27 cellular contexts compared by ENCODE assay signal in the genomic region with DNA sequence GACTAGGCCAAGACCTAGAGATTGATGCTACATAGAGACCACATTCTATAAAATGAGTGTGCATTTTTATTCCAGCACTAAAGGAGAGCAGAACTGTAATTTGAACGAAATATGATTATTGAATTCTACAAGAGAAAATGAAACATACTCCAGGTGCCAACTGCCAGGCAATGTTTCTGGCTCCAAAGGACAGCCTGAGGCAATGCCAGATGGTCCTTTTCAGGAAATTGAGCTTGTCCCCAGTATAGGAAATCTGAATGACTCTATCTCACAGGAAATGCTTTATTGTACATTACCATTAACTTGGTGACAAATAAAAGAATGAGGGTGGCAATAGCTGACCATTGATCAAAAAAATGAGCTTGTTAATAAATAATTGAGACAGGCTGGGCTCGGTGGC.
"Had no signal": no experiment of that assay in that cellular context is flagged by ENCODE, and none has a peak within 500 bp of the region (broad histone marks: within the 10 kb centered on the region; RNA-seq: fewer than 3 reads in every experiment).

No MANE protein-coding gene starts in this region.

- H3K36me3 Mint-ChIP-seq: activated naive CD8-positive, alpha-beta T cell treated with anti-CD3 and anti-CD28 coated beads for 36 hours; mesothelial cell of epicardium had no signal

- H3K4me3 Mint-ChIP-seq: activated naive CD4-positive, alpha-beta T cell treated with anti-CD3 and anti-CD28 coated beads for 36 hours; activated naive CD8-positive, alpha-beta T cell treated with anti-CD3 and anti-CD28 coated beads for 36 hours; effector memory CD8-positive, alpha-beta T cell; mesothelial cell of epicardium; naive thymus-derived CD4-positive, alpha-beta T cell had no signal

- H3K4me3 ChIP-seq: adrenal gland, body of pancreas, cardiac muscle cell, gastroesophageal sphincter, hepatocyte, ovary, right lobe of liver, thoracic aorta had no signal

- H3K27ac ChIP-seq: adrenal gland, body of pancreas, cardiac muscle cell, gastroesophageal sphincter, hepatocyte, ovary, right lobe of liver, thoracic aorta, WERI-Rb-1 had no signal

- ATAC-seq: activated CD4-positive, CD25-positive, alpha-beta regulatory T cell treated with anti-CD3 and anti-CD28 coated beads, Interleukin-2, amount 50 U/mL, for 24 hours; body of pancreas; effector memory CD8-positive, alpha-beta T cell; gastroesophageal sphincter; naive thymus-derived CD4-positive, alpha-beta T cell; right lobe of liver; stimulated activated naive CD8-positive, alpha-beta T cell treated with anti-CD3 and anti-CD28 coated beads, Interleukin-15, Interleukin-2, amounts not matched to agents 100 U/mL and 50 U/mL, for 24 hours had no signal

- H3K4me1 ChIP-seq: adrenal gland, body of pancreas, gastroesophageal sphincter, right lobe of liver had no signal

- H3K27me3 Mint-ChIP-seq: activated naive CD8-positive, alpha-beta T cell treated with anti-CD3 and anti-CD28 coated beads for 36 hours; effector memory CD8-positive, alpha-beta T cell; naive thymus-derived CD4-positive, alpha-beta T cell; progenitor cell of endocrine pancreas had no signal

- DNase-seq: activated CD4-positive, alpha-beta T cell treated with anti-CD3 and anti-CD28 coated beads for 48 hours; activated CD4-positive, alpha-beta T cell treated with anti-CD3 and anti-CD28 coated beads, Interleukin-2, amount 50 U/mL, for 48 hours; activated CD8-positive, alpha-beta memory T cell treated with anti-CD3 and anti-CD28 coated beads for 24 hours; activated effector memory CD4-positive, alpha-beta T cell treated with anti-CD3 and anti-CD28 coated beads, Interleukin-2, amount 50 U/mL, for 16 hours; activated naive CD4-positive, alpha-beta T cell treated with anti-CD3 and anti-CD28 coated beads for 36 hours; activated naive CD8-positive, alpha-beta T cell treated with anti-CD3 and anti-CD28 coated beads for 36 hours; adrenal gland; aorta; body of pancreas; cortex of kidney; effector memory CD8-positive, alpha-beta T cell; erythroblast; kidney; naive thymus-derived CD4-positive, alpha-beta T cell; ovary; right lobe of liver; stimulated activated CD4-positive, alpha-beta T cell treated with anti-CD3 and anti-CD28 coated beads, Interleukin-2, amount 100 ng/mL, for 48 hours; stimulated activated naive CD8-positive, alpha-beta T cell treated with anti-CD3 and anti-CD28 coated beads, Interleukin-15, Interleukin-2, amounts not matched to agents 100 U/mL and 50 U/mL, for 24 hours; trophoblast cell; WERI-Rb-1 had no signal

- H3K9me3 Mint-ChIP-seq: activated naive CD4-positive, alpha-beta T cell treated with anti-CD3 and anti-CD28 coated beads for 36 hours; activated naive CD8-positive, alpha-beta T cell treated with anti-CD3 and anti-CD28 coated beads for 36 hours; effector memory CD8-positive, alpha-beta T cell; mesothelial cell of epicardium; naive thymus-derived CD4-positive, alpha-beta T cell had no signal

- H3K27me3 ChIP-seq: adrenal gland, body of pancreas, cardiac muscle cell, gastroesophageal sphincter, hepatocyte, ovary, right lobe of liver had no signal

- H3K36me3 ChIP-seq: adrenal gland, cardiac muscle cell, gastroesophageal sphincter, ovary, right lobe of liver, thoracic aorta, WERI-Rb-1 had no signal

- H3K27ac Mint-ChIP-seq: activated naive CD4-positive, alpha-beta T cell treated with anti-CD3 and anti-CD28 coated beads for 36 hours; activated naive CD8-positive, alpha-beta T cell treated with anti-CD3 and anti-CD28 coated beads for 36 hours; effector memory CD8-positive, alpha-beta T cell; mesothelial cell of epicardium; naive thymus-derived CD4-positive, alpha-beta T cell; progenitor cell of endocrine pancreas had no signal

- H3K9me3 ChIP-seq: adrenal gland, body of pancreas, gastroesophageal sphincter, ovary, right lobe of liver, thoracic aorta had no signal
